Comparison of ENCODE assay signal across 15 cellular contexts in genomic region chr2:112087346-112088020, GRCh38. TPM values are rescaled to one million over a fixed set of nuclear protein-coding genes. Genes with fewer than 3 reads are reported as not detected.
DNase-seq lines count a peak whose midpoint lies in the region; ATAC-seq and TF ChIP-seq lines count a peak whose summit lies in the region.
"Had no signal": no experiment of that assay in that cellular context is flagged by ENCODE, and none has a peak within 500 bp of the region (broad histone marks: within the 10 kb centered on the region; RNA-seq: fewer than 3 reads in every experiment).

No MANE protein-coding gene starts in this region.

- H3K4me1 Mint-ChIP-seq in activated naive CD8-positive, alpha-beta T cell treated with anti-CD3 and anti-CD28 coated beads, Interleukin-2, amount 10 ng/mL, durations not matched to agents 7 days and 5 days, result peaks cover 13% of the 10 kb centered on the region
- peaks cover 7% of the 10 kb centered on the region for H3K4me1 Mint-ChIP-seq in activated naive CD8-positive, alpha-beta T cell treated with anti-CD3 and anti-CD28 coated beads for 36 hours
- H3K4me1 Mint-ChIP-seq in IgD-negative memory B cell, result peaks cover 13 to 31% (median 26%) of the 10 kb centered on the region in 3 donors
- H3K4me1 Mint-ChIP-seq in stimulated activated naive CD8-positive, alpha-beta T cell treated with anti-CD3 and anti-CD28 coated beads, Interleukin-15, Interleukin-2, amounts not matched to agents 100 ng/mL and 50 ng/mL, for 24 hours (ENCODE audit: low read depth), result peaks cover 21% of the 10 kb centered on the region

- H3K27ac ChIP-seq in sigmoid colon (no peak overlapping the region), suprapubic skin (no peak overlapping the region)
- H3K27ac ChIP-seq: heart right ventricle, lower lobe of right lung, ovary had no signal

- WGBS in sigmoid colon, 2 donors, result 75 to 90% methylated on average over 9 of the region's 9 CpGs
- 87% methylated on average over 9 of the region's 9 CpGs for WGBS in suprapubic skin

- peak overlapping the region; percentile 26 for H3K27ac Mint-ChIP-seq in activated naive CD8-positive, alpha-beta T cell treated with anti-CD3 and anti-CD28 coated beads, Interleukin-2, amount 10 ng/mL, durations not matched to agents 7 days and 5 days
- H3K27ac Mint-ChIP-seq in activated naive CD8-positive, alpha-beta T cell treated with anti-CD3 and anti-CD28 coated beads for 36 hours, result no peak overlapping the region
- peak overlapping the region; percentile 92 to 94 (median 92) for H3K27ac Mint-ChIP-seq in IgD-negative memory B cell
- H3K27ac Mint-ChIP-seq in stimulated activated naive CD8-positive, alpha-beta T cell treated with anti-CD3 and anti-CD28 coated beads, Interleukin-15, Interleukin-2, amounts not matched to agents 100 ng/mL and 50 ng/mL, for 24 hours, result peak overlapping the region; percentile 27

- H3K27me3 ChIP-seq in sigmoid colon, result no peaks in the 10 kb centered on the region
- no peaks in the 10 kb centered on the region for H3K27me3 ChIP-seq in suprapubic skin
- H3K27me3 ChIP-seq: heart right ventricle, ovary had no signal

- no peak overlapping the region for H3K4me3 Mint-ChIP-seq in activated naive CD8-positive, alpha-beta T cell treated with anti-CD3 and anti-CD28 coated beads, Interleukin-2, amount 10 ng/mL, durations not matched to agents 7 days and 5 days
- no peak overlapping the region for H3K4me3 Mint-ChIP-seq in activated naive CD8-positive, alpha-beta T cell treated with anti-CD3 and anti-CD28 coated beads for 36 hours
- peak overlapping the region; percentile 31 to 66 (median 65) for H3K4me3 Mint-ChIP-seq in IgD-negative memory B cell
- no peak overlapping the region for H3K4me3 Mint-ChIP-seq in stimulated activated naive CD8-positive, alpha-beta T cell treated with anti-CD3 and anti-CD28 coated beads, Interleukin-15, Interleukin-2, amounts not matched to agents 100 ng/mL and 50 ng/mL, for 24 hours

- intact Hi-C loops in sigmoid colon (cut with DNase I), result no loop called here

- H3K27me3 Mint-ChIP-seq in activated naive CD8-positive, alpha-beta T cell treated with anti-CD3 and anti-CD28 coated beads, Interleukin-2, amount 10 ng/mL, durations not matched to agents 7 days and 5 days, result no peaks in the 10 kb centered on the region
- H3K27me3 Mint-ChIP-seq in activated naive CD8-positive, alpha-beta T cell treated with anti-CD3 and anti-CD28 coated beads for 36 hours, result no peaks in the 10 kb centered on the region
- H3K27me3 Mint-ChIP-seq in IgD-negative memory B cell, result no peaks in the 10 kb centered on the region
- H3K27me3 Mint-ChIP-seq in stimulated activated naive CD8-positive, alpha-beta T cell treated with anti-CD3 and anti-CD28 coated beads, Interleukin-15, Interleukin-2, amounts not matched to agents 100 ng/mL and 50 ng/mL, for 24 hours, result no peaks in the 10 kb centered on the region

- H3K36me3 ChIP-seq in sigmoid colon (peaks cover 0 to 77% (median 26%) of the 10 kb centered on the region in 4 donors), suprapubic skin (peaks cover 87% of the 10 kb centered on the region)
- H3K36me3 ChIP-seq: ovary had no signal

- POLR2A ChIA-PET in activated naive CD8-positive, alpha-beta T cell treated with anti-CD3 and anti-CD28 coated beads, Interleukin-2, amount 10 ng/mL, durations not matched to agents 7 days and 5 days (lab: Charles Lee), result no interaction called here

- H3K4me3 ChIP-seq in sigmoid colon (no peak overlapping the region), suprapubic skin (no peak overlapping the region)
- H3K4me3 ChIP-seq: heart right ventricle, lower lobe of right lung, ovary had no signal

- H3K36me3 Mint-ChIP-seq in activated naive CD8-positive, alpha-beta T cell treated with anti-CD3 and anti-CD28 coated beads, Interleukin-2, amount 10 ng/mL, durations not matched to agents 7 days and 5 days, result peaks cover 69% of the 10 kb centered on the region
- peaks cover 41% of the 10 kb centered on the region for H3K36me3 Mint-ChIP-seq in activated naive CD8-positive, alpha-beta T cell treated with anti-CD3 and anti-CD28 coated beads for 36 hours
- H3K36me3 Mint-ChIP-seq in IgD-negative memory B cell, result peaks cover 19% of the 10 kb centered on the region
- peaks cover 79% of the 10 kb centered on the region for H3K36me3 Mint-ChIP-seq in stimulated activated naive CD8-positive, alpha-beta T cell treated with anti-CD3 and anti-CD28 coated beads, Interleukin-15, Interleukin-2, amounts not matched to agents 100 ng/mL and 50 ng/mL, for 24 hours (ENCODE audit: low read depth)

- ATAC-seq in activated naive CD8-positive, alpha-beta T cell treated with anti-CD3 and anti-CD28 coated beads, Interleukin-2, amount 10 ng/mL, durations not matched to agents 7 days and 5 days (ENCODE audit: low read depth), result no peak
- ATAC-seq in HG02588 (IDR thresholded peaks at IDR 0.05; ENCODE audit: unreplicated experiment) (peak; percentile 62), SK-N-SH treated with all-trans-retinoic acid at 6 μM for 48 hours (no peak)
- ATAC-seq: heart right ventricle, lower lobe of right lung, PC-3 had no signal

- no peak for TF ChIP-seq EP300 in sigmoid colon (IDR thresholded peaks at IDR 0.05)
- no peak for TF ChIP-seq EP300 in suprapubic skin (IDR thresholded peaks at IDR 0.05)

- H3K9me3 ChIP-seq in sigmoid colon (no peaks in the 10 kb centered on the region), suprapubic skin (no peaks in the 10 kb centered on the region)
- H3K9me3 ChIP-seq: heart right ventricle, lower lobe of right lung, ovary had no signal

- TF ChIP-seq POLR2A in sigmoid colon (IDR thresholded peaks at IDR 0.05) (no peak), suprapubic skin (IDR thresholded peaks at IDR 0.05) (no peak)

- H3K4me1 ChIP-seq in sigmoid colon, result peaks cover 0 to 2% (median 0%) of the 10 kb centered on the region in 4 donors
- no peaks in the 10 kb centered on the region for H3K4me1 ChIP-seq in suprapubic skin

- no peak for TF ChIP-seq CTCF in sigmoid colon (IDR thresholded peaks at IDR 0.05)
- no peak for TF ChIP-seq CTCF in suprapubic skin (IDR thresholded peaks at IDR 0.05)

- DNase-seq in activated naive CD8-positive, alpha-beta T cell treated with anti-CD3 and anti-CD28 coated beads, Interleukin-2, amount 10 ng/mL, durations not matched to agents 7 days and 5 days, result no peak
- DNase-seq in activated naive CD8-positive, alpha-beta T cell treated with anti-CD3 and anti-CD28 coated beads for 36 hours, result no peak
- DNase-seq in sigmoid colon, result no peak
- no peak for DNase-seq in suprapubic skin (ENCODE audit: low spot score in 2 of 2)
- DNase-seq: DMS153, heart right ventricle, KBM-7, lower lobe of right lung, NCI-H2029, ovary, PC-3 had no signal

- no peaks in the 10 kb centered on the region for H3K9me3 Mint-ChIP-seq in activated naive CD8-positive, alpha-beta T cell treated with anti-CD3 and anti-CD28 coated beads, Interleukin-2, amount 10 ng/mL, durations not matched to agents 7 days and 5 days
- H3K9me3 Mint-ChIP-seq in activated naive CD8-positive, alpha-beta T cell treated with anti-CD3 and anti-CD28 coated beads for 36 hours, result no peaks in the 10 kb centered on the region
- no peaks in the 10 kb centered on the region for H3K9me3 Mint-ChIP-seq in IgD-negative memory B cell
- no peaks in the 10 kb centered on the region for H3K9me3 Mint-ChIP-seq in stimulated activated naive CD8-positive, alpha-beta T cell treated with anti-CD3 and anti-CD28 coated beads, Interleukin-15, Interleukin-2, amounts not matched to agents 100 ng/mL and 50 ng/mL, for 24 hours

TF ChIP-seq in SK-N-SH treated with all-trans-retinoic acid at 6 μM for 48 hours, 23 proteins besides CTCF, POLR2A, EP300 and RAD21 (continues in another document):
- no peak for TF ChIP-seq ZFP3 (CRISPR knock-in tag; IDR thresholded peaks at IDR 0.05)
- no peak for TF ChIP-seq PPARA (CRISPR knock-in tag; IDR thresholded peaks at IDR 0.05; ENCODE audit: borderline replicate concordance)
- TF ChIP-seq BACH2 (CRISPR knock-in tag; IDR thresholded peaks at IDR 0.05; ENCODE audit: borderline replicate concordance), result no peak
- TF ChIP-seq, protein P1, sequence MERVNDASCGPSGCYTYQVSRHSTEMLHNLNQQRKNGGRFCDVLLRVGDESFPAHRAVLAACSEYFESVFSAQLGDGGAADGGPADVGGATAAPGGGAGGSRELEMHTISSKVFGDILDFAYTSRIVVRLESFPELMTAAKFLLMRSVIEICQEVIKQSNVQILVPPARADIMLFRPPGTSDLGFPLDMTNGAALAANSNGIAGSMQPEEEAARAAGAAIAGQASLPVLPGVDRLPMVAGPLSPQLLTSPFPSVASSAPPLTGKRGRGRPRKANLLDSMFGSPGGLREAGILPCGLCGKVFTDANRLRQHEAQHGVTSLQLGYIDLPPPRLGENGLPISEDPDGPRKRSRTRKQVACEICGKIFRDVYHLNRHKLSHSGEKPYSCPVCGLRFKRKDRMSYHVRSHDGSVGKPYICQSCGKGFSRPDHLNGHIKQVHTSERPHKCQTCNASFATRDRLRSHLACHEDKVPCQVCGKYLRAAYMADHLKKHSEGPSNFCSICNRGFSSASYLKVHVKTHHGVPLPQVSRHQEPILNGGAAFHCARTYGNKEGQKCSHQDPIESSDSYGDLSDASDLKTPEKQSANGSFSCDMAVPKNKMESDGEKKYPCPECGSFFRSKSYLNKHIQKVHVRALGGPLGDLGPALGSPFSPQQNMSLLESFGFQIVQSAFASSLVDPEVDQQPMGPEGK (CRISPR knock-in tag; IDR thresholded peaks at IDR 0.05; ENCODE audit: borderline replicate concordance), result no peak
- no peak for TF ChIP-seq ZNF70 (CRISPR knock-in tag; IDR thresholded peaks at IDR 0.05)
- TF ChIP-seq SNAI2 (CRISPR knock-in tag; IDR thresholded peaks at IDR 0.05), result no peak
- TF ChIP-seq ESRRG (CRISPR knock-in tag; IDR thresholded peaks at IDR 0.05), result no peak
- TF ChIP-seq TOX (CRISPR knock-in tag; IDR thresholded peaks at IDR 0.05; ENCODE audit: borderline replicate concordance), result no peak

RNA-seq across cellular contexts. Expression of gene TMEM87B, which starts 32.4 kb away (rescaled TPM):
- total RNA-seq in activated naive CD8-positive, alpha-beta T cell treated with anti-CD3 and anti-CD28 coated beads, Interleukin-2, amount 10 ng/mL, durations not matched to agents 7 days and 5 days, result 10 to 100 TPM; 20.1 to 24.2 TPM
- total RNA-seq in activated naive CD8-positive, alpha-beta T cell treated with anti-CD3 and anti-CD28 coated beads for 36 hours, result 10 to 100 TPM; 13.3 to 16.9 TPM
- polyA plus RNA-seq in IgD-negative memory B cell (11.0 TPM), sigmoid colon (10 to 100 TPM; 10.2 to 26.2 (median 12.0) TPM)
- total RNA-seq in sigmoid colon (10 to 100 TPM; 16.7 to 36.7 (median 20.5) TPM), suprapubic skin (10 to 100 TPM; 20.8 to 31.4 (median 26.5) TPM)

RNA-seq across cellular contexts. Expression of gene FBLN7, which starts 50.7 kb away (rescaled TPM):
- 1 to 10 TPM; 1.1 to 1.8 TPM for total RNA-seq in activated naive CD8-positive, alpha-beta T cell treated with anti-CD3 and anti-CD28 coated beads, Interleukin-2, amount 10 ng/mL, durations not matched to agents 7 days and 5 days
- 1 to 10 TPM; 8.8 to 9.4 TPM for total RNA-seq in activated naive CD8-positive, alpha-beta T cell treated with anti-CD3 and anti-CD28 coated beads for 36 hours
- polyA plus RNA-seq in IgD-negative memory B cell (0.20 TPM), sigmoid colon (1 to 10 TPM in 1 of 3 donors, not detected in 2; 3.3 TPM)
- total RNA-seq in sigmoid colon (1 to 10 TPM in 2 of 4 donors, under 1 TPM in 2; 0.95 to 1.7 (median 1.0) TPM), suprapubic skin (1 to 10 TPM; 2.5 to 5.8 (median 4.0) TPM)

Comparison
In these comparisons a context has a peak if more than half of its experiments do, and no peak if none do; other contexts are left out.
1. H3K4me3 Mint-ChIP-seq: peak in IgD-negative memory B cell (4 of 4); none in activated naive CD8-positive, alpha-beta T cell treated with anti-CD3 and anti-CD28 coated beads, Interleukin-2, amount 10 ng/mL, durations not matched to agents 7 days and 5 days (single experiment), activated naive CD8-positive, alpha-beta T cell treated with anti-CD3 and anti-CD28 coated beads for 36 hours (single experiment) and stimulated activated naive CD8-positive, alpha-beta T cell treated with anti-CD3 and anti-CD28 coated beads, Interleukin-15, Interleukin-2, amounts not matched to agents 100 ng/mL and 50 ng/mL, for 24 hours (single experiment).